ENCODE assay signal across 30 cellular contexts in genomic region chr11:33904128-33904527, GRCh38. TPM values are rescaled to one million over a fixed set of nuclear protein-coding genes. Genes with fewer than 3 reads are reported as not detected.
DNase-seq lines count a peak whose midpoint lies in the region; ATAC-seq, FAIRE-seq and TF ChIP-seq lines count a peak whose summit lies in the region.
"Had no signal": no experiment of that assay in that cellular context is flagged by ENCODE, and none has a peak within 500 bp of the region (broad histone marks: within the 10 kb centered on the region; RNA-seq: fewer than 3 reads in every experiment).

No MANE protein-coding gene starts in this region.

- no peak overlapping the region for H3K27ac ChIP-seq in K562 (ENCODE audit: extremely low read depth, low read depth, low read length)
- H3K27ac ChIP-seq in neutrophil = peak overlapping the region; percentile 23
- no peak overlapping the region for H3K27ac ChIP-seq in effector memory CD4-positive, alpha-beta T cell (ENCODE audit: insufficient read depth, low read length, poor library complexity, severe bottlenecking)
- H3K27ac ChIP-seq in sigmoid colon = no peak overlapping the region
- H3K27ac ChIP-seq: 22Rv1, A549, BLaER1 had no signal

- H3K9ac ChIP-seq in K562 (ENCODE audit: insufficient read depth in 1 of 2, low read depth in 2 of 2, low read length in 2 of 2) = no peak overlapping the region
- H3K9ac ChIP-seq: BLaER1 had no signal

- peak overlapping the region; percentile 59; the same call in 1 of the 2 replicates for H2AFZ ChIP-seq in K562 (ENCODE audit: low read depth, low read length)

- DNase-seq in K562 (ENCODE audit: extremely low read depth in 1 of 4, low spot score in 3 of 4) = no peak
- DNase-seq in left kidney (ENCODE audit: low read depth, low spot score) = peak; percentile 50
- DNase-seq in effector memory CD4-positive, alpha-beta T cell = no peak
- DNase-seq in activated gamma-delta T cell treated with Interleukin-2 at 50 U/mL for 16 hours = no peak
- no peak for DNase-seq in activated naive CD4-positive, alpha-beta T cell treated with anti-CD3 and anti-CD28 coated beads, Interleukin-2, amount 50 U/mL, for 16 hours
- DNase-seq in sigmoid colon = no peak
- DNase-seq: AML-193; BE2C; C1 segment of cervical spinal cord; CD4-positive, alpha-beta memory T cell; CD4-positive, CD25-positive, alpha-beta regulatory T cell; CD8-positive, alpha-beta memory T cell; COR-L47; DMS 273 treated with DMSO at 0.1 percent for 48 hours; DMS153; DMS53; DMS79; DND-41; EL; GDM1 had no signal

- H3K27me3 ChIP-seq in K562 (ENCODE audit: control insufficient read depth in 2 of 2, insufficient read depth in 2 of 2, low read length in 2 of 2) (no peaks in the 10 kb centered on the region), neutrophil (no peaks in the 10 kb centered on the region), sigmoid colon (no peaks in the 10 kb centered on the region)
- H3K27me3 ChIP-seq in effector memory CD4-positive, alpha-beta T cell (replicated peaks; ENCODE audit: control insufficient read depth, insufficient read depth, low read length, poor library complexity, severe bottlenecking) = peaks cover 4% of the 10 kb centered on the region
- H3K27me3 ChIP-seq: BE2C, BLaER1 had no signal

- no peak for TF ChIP-seq CTCF in K562 (IDR thresholded peaks at IDR 0.05 in 2 of 3, conservative IDR thresholded peaks at IDR 0.05 in 1 of 3; ENCODE audit: insufficient read depth in 2 of 3, low read depth in 1 of 3, low read length in 3 of 3)
- TF ChIP-seq CTCF in neutrophil (IDR thresholded peaks at IDR 0.05) = no peak
- TF ChIP-seq CTCF in sigmoid colon (IDR thresholded peaks at IDR 0.05) = no peak

- ATAC-seq in GM18867 (IDR thresholded peaks at IDR 0.05; ENCODE audit: unreplicated experiment) (peak; percentile 74), K562 (peak; percentile 35; the same call in 2 of the 3 replicates)
- ATAC-seq: A549, GM12878 had no signal

- TF ChIP-seq EP300 in K562 (IDR thresholded peaks at IDR 0.05; ENCODE audit: low read length) = no peak
- no peak for TF ChIP-seq EP300 in sigmoid colon (IDR thresholded peaks at IDR 0.05)

- BruUV-seq in K562 (replicated peaks; lab: Mats Ljungman, UMichigan) = no TSS peak

- CTCF ChIA-PET in K562 (lab: Yijun Ruan, JAX; ENCODE audit: low intra/inter-chr PET ratio) = no interaction called here

- FAIRE-seq in K562 (lab: Jason Lieb, UNC) = no peak
- FAIRE-seq: A549, GM12878, GM12892, GM18507, GM19239 had no signal

- intact Hi-C loops in K562 (cut with micrococcal nuclease) = no loop called here
- intact Hi-C loops in sigmoid colon (cut with DNase I) = no loop called here

- H3K9me1 ChIP-seq in K562 (ENCODE audit: control insufficient read depth, insufficient read depth, low read length) = no peaks in the 10 kb centered on the region

- H3K79me2 ChIP-seq in K562 (ENCODE audit: control insufficient read depth, insufficient read depth, low read length) = no peaks in the 10 kb centered on the region

- peaks cover 5 to 15% of the 10 kb centered on the region in 2 experiments; a peak in 4 of 5 replicates for H3K4me1 ChIP-seq in K562 (replicated peaks in 1 of 2; ENCODE audit: control insufficient read depth in 2 of 2, insufficient read depth in 2 of 2, low read length in 2 of 2)
- H3K4me1 ChIP-seq in neutrophil (ENCODE audit: control insufficient read depth in 1 of 2, insufficient read depth in 1 of 2, low read depth in 1 of 2, low read length in 1 of 2) = peaks cover 39 to 46% of the 10 kb centered on the region in 2 experiments
- no peaks in the 10 kb centered on the region for H3K4me1 ChIP-seq in effector memory CD4-positive, alpha-beta T cell (ENCODE audit: control insufficient read depth, insufficient read depth, low read length, poor library complexity, severe bottlenecking)
- peaks cover 0 to 7% (median 5%) of the 10 kb centered on the region in 4 donors for H3K4me1 ChIP-seq in sigmoid colon
- H3K4me1 ChIP-seq: BE2C had no signal

- POLR2A ChIA-PET in K562 (lab: Yijun Ruan, JAX) = interaction anchor here (0.7 to 1.0 kb wide), 3 partner anchors 15 to 146 kb away, joined by 3 to 6 read pairs (median 3); no protein-coding TSS in a partner anchor

- H4K20me1 ChIP-seq in K562 (replicated peaks; ENCODE audit: control insufficient read depth, insufficient read depth, low read length) = no peaks in the 10 kb centered on the region
- H4K20me1 ChIP-seq: BLaER1 had no signal

- H3K4me2 ChIP-seq in K562 (ENCODE audit: insufficient read depth, low read length) = no peak overlapping the region
- H3K4me2 ChIP-seq: A549, BLaER1 had no signal

- TF ChIP-seq POLR2A in K562 (conservative IDR thresholded peaks at IDR 0.05) (no peak), sigmoid colon (IDR thresholded peaks at IDR 0.05) (no peak)

- H3K9me3 ChIP-seq in K562 (replicated peaks; ENCODE audit: control insufficient read depth, insufficient read depth, low read depth, low read length) (peaks cover 13% of the 10 kb centered on the region), neutrophil (no peaks in the 10 kb centered on the region), sigmoid colon (no peaks in the 10 kb centered on the region)
- no peaks in the 10 kb centered on the region for H3K9me3 ChIP-seq in effector memory CD4-positive, alpha-beta T cell (ENCODE audit: control insufficient read depth, low read length)
- H3K9me3 ChIP-seq: A549, BE2C had no signal

- in situ Hi-C loops in K562 (cut with MboI) = no loop called here

- no peak for TF ChIP-seq RAD21 in K562 (CRISPR knock-in tag; conservative IDR thresholded peaks at IDR 0.05 in 1 of 2, IDR thresholded peaks at IDR 0.05 in 1 of 2)

- WGBS in K562 (ENCODE audit: insufficient coverage, low coverage, missing lambda C conversion rate) = 79% methylated on average over 4 of the region's 4 CpGs
- 54 to 74% methylated on average over 4 of the region's 4 CpGs for WGBS in sigmoid colon, 2 donors

- H3K4me3 ChIP-seq in K562 (no peak overlapping the region), neutrophil (ENCODE audit: low read depth in 1 of 2, low read length in 1 of 2) (no peak overlapping the region), sigmoid colon (no peak overlapping the region)
- no peak overlapping the region for H3K4me3 ChIP-seq in effector memory CD4-positive, alpha-beta T cell (ENCODE audit: insufficient read depth, low read depth, low read length, poor library complexity, severe bottlenecking)
- H3K4me3 ChIP-seq: A549, BLaER1, GM12878 had no signal

- H3K36me3 ChIP-seq in K562 (ENCODE audit: control insufficient read depth, insufficient read depth, low read length) = no peaks in the 10 kb centered on the region
- H3K36me3 ChIP-seq in neutrophil = no peaks in the 10 kb centered on the region
- H3K36me3 ChIP-seq in effector memory CD4-positive, alpha-beta T cell (ENCODE audit: control insufficient read depth, insufficient read depth, low read length) = no peaks in the 10 kb centered on the region
- H3K36me3 ChIP-seq in sigmoid colon = no peaks in the 10 kb centered on the region
- H3K36me3 ChIP-seq: BE2C, BLaER1 had no signal

TF ChIP-seq in K562, 482 proteins besides CTCF, POLR2A, EP300 and RAD21:
- TF ChIP-seq NELFE (IDR thresholded peaks at IDR 0.05; ENCODE audit: insufficient read depth, insufficient read length) (no peak), ATF3 (IDR thresholded peaks at IDR 0.05) (peak; percentile 60), ATF3 (CRISPR knock-in tag; conservative IDR thresholded peaks at IDR 0.05) (no peak)

RNA-seq across cellular contexts. Expression of gene LMO2, which starts 12.3 kb away (rescaled TPM):
- 49.1 and 50.2 TPM in 2 replicates for total RNA-seq in K562 (2011; cell fraction: chromatin; rRNA removed; ENCODE audit: low replicate concordance)
- 42.2 and 44.7 TPM in 2 replicates for total RNA-seq in K562 (2011; cell fraction: nucleolus; rRNA removed)
- 44.7 and 67.3 TPM in 2 replicates for total RNA-seq in K562 (2011; cell fraction: nucleoplasm; rRNA removed)
- 93.1 and 104 TPM in 2 replicates for total RNA-seq in K562 (2014; rRNA removed)
- total RNA-seq in K562 (2014; rRNA removed; fragmentation: Illumina TruSeq; extraction: Trizol) = 85.1 and 96.3 TPM in 2 replicates
- total RNA-seq in K562 (2015; rRNA removed; fragmentation: Illumina TruSeq; extraction: Trizol) = 39.2 and 41.5 TPM in 2 replicates
- 87.3 and 96.2 TPM in 2 replicates for total RNA-seq in K562 (2021)
- polyA plus RNA-seq in K562 (2011; rRNA removed) = 79.9 and 126 TPM in 2 replicates
- 57.1 and 58.2 TPM in 2 replicates for polyA plus RNA-seq in K562 (2011; cell fraction: cytosol; rRNA removed)
- 75.1 and 102 TPM in 2 replicates for polyA plus RNA-seq in K562 (2011; cell fraction: nucleus; rRNA removed)
- polyA plus RNA-seq in K562 (2012) = 22.8 and 56.1 TPM in 2 replicates
- polyA plus RNA-seq in K562 (2014; fragmentation: Illumina TruSeq; extraction: Trizol) = 90.9 and 91.5 TPM in 2 replicates
- polyA plus RNA-seq in K562 (2014; fragmentation: Nextera tagmentation; extraction: Ambion mirVana) = 10 to 100 TPM in 1 of 2 experiments, 1 to 10 TPM in 1; 6.9 to 19.6 TPM
- 98.0 and 118 TPM in 2 replicates for polyA plus RNA-seq in K562 (2014; rRNA removed)
- polyA minus RNA-seq in K562 (2011; rRNA and poly(A)+ RNA removed) = 48.8 and 65.2 TPM in 2 replicates
- 20.9 and 37.0 TPM in 2 replicates for polyA minus RNA-seq in K562 (2011; cell fraction: cytosol; rRNA and poly(A)+ RNA removed)
- polyA minus RNA-seq in K562 (2011; cell fraction: nucleus; rRNA and poly(A)+ RNA removed) = 39.8 and 45.0 TPM in 2 replicates
- total RNA-seq in sigmoid colon = 10 to 100 TPM in 3 of 4 donors, 1 to 10 TPM in 1; 8.6 to 13.6 (median 12.0) TPM
- 10 to 100 TPM in 2 of 3 donors, 1 to 10 TPM in 1; 4.9 to 19.8 (median 12.3) TPM for polyA plus RNA-seq in sigmoid colon
- total RNA-seq: G401 had no signal
- polyA plus RNA-seq: CD8-positive, alpha-beta memory T cell had no signal
